In the genomic region with DNA sequence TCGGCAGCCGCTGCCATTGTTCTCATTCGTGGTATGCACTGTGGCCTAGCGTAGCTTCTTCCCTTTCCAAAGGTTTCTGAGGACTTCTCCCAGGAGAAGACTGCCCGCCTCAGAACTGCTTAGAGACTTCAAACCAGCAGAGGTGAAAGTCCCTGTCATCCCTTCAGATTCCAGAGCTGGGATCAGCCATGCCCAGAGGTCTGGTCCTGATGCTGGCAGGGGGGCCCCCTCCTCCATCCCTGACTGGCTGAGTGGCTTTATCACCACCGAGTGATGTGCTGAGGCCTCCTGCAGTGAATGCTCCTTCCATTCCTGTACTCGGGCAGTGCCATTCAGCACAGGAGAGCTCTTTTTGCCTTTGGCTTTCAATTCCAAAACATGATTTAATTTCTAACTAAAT, we compare ENCODE assay signal across 4 cellular contexts. TPM values are rescaled to one million over a fixed set of nuclear protein-coding genes. Genes with fewer than 3 reads are reported as not detected.
"Had no signal": no experiment of that assay in that cellular context is flagged by ENCODE, and none has a peak within 500 bp of the region (broad histone marks: within the 10 kb centered on the region; RNA-seq: fewer than 3 reads in every experiment).

No MANE protein-coding gene starts in this region.

RNA-seq across cellular contexts. Expression of a gene that starts 8.1 kb away (rescaled TPM):
- total RNA-seq: activated CD4-positive, alpha-beta memory T cell treated with anti-CD3 and anti-CD28 coated beads, Interleukin-2, amount 10 ng/mL, durations not matched to agents 7 days and 5 days; activated CD4-positive, alpha-beta T cell treated with anti-CD3 and anti-CD28 coated beads, Interleukin-2, amount 10 ng/mL, durations not matched to agents 7 days and 5 days; activated naive CD8-positive, alpha-beta T cell treated with anti-CD3 and anti-CD28 coated beads, Interleukin-2, amount 10 ng/mL, durations not matched to agents 7 days and 5 days; endothelial cell of umbilical vein had no signal
- polyA plus RNA-seq: endothelial cell of umbilical vein had no signal
